Comparison of ENCODE assay signal across 1 cellular context in genomic region chr21:34888569-34889286, GRCh38.
TF ChIP-seq lines count a peak whose summit lies in the region.

No MANE protein-coding gene starts in this region.

TF ChIP-seq in SK-N-SH treated with all-trans-retinoic acid at 6 μM for 48 hours, 23 proteins besides CTCF, POLR2A, EP300 and RAD21 (continued from another document):
- TF ChIP-seq POU6F1 (CRISPR knock-in tag; IDR thresholded peaks at IDR 0.05; ENCODE audit: borderline replicate concordance, low read depth) (no peak), ESRRG (CRISPR knock-in tag; IDR thresholded peaks at IDR 0.05) (no peak)
